In genomic region chr9:131238402-131239021, GRCh38 we compare ENCODE assay signal across 8 cellular contexts.
A peak's percentile ranks its signal among the peaks of the same experiment; 100 is the strongest.
DNase-seq lines count a peak whose midpoint lies in the region; TF ChIP-seq lines count a peak whose summit lies in the region.

No MANE protein-coding gene starts in this region.

- TF ChIP-seq CTCF in Loucy (conservative IDR thresholded peaks at IDR 0.05; ENCODE audit: low read length) = no peak
- no peak for TF ChIP-seq CTCF in nephron (IDR thresholded peaks at IDR 0.05; ENCODE audit: unreplicated experiment in 3 of 3)

- H3K79me2 ChIP-seq in Loucy (ENCODE audit: insufficient read depth, low read length) = no peaks in the 10 kb centered on the region

- H3K36me3 ChIP-seq in Loucy (ENCODE audit: insufficient read depth, low read length) (peaks cover 25% of the 10 kb centered on the region; the same call in 1 of the 2 replicates), duodenal mucosa (ENCODE audit: control insufficient read depth in 1 of 2, insufficient read depth in 2 of 2, low read length in 2 of 2) (peaks cover 6 to 24% of the 10 kb centered on the region in 2 donors)

- no peak for DNase-seq in activated naive CD4-positive, alpha-beta T cell treated with anti-CD3 and anti-CD28 coated beads, Interleukin-2, amount 50 U/mL, for 16 hours
- no peak for DNase-seq in NCI-H1092 (lab: John Stamatoyannopoulos, UW)
- DNase-seq in GM03348 (ENCODE audit: low spot score) = no peak
- DNase-seq in T1000 (lab: John Stamatoyannopoulos, UW) = no peak

- no peaks in the 10 kb centered on the region for H3K9me2 ChIP-seq in Loucy (replicated peaks; ENCODE audit: low read depth, low read length)

- H3K36me3 Mint-ChIP-seq in activated naive CD4-positive, alpha-beta T cell treated with anti-CD3 and anti-CD28 coated beads, Interleukin-2, amount 50 U/mL, for 24 hours = peaks cover 5% of the 10 kb centered on the region
- H3K36me3 Mint-ChIP-seq in nephron (ENCODE audit: low read depth) = peaks cover 9% of the 10 kb centered on the region

- no peak overlapping the region for H3K27ac ChIP-seq in duodenal mucosa (ENCODE audit: low read depth, low read length)

- H3K27me3 Mint-ChIP-seq in activated naive CD4-positive, alpha-beta T cell treated with anti-CD3 and anti-CD28 coated beads, Interleukin-2, amount 50 U/mL, for 24 hours = no peaks in the 10 kb centered on the region
- H3K27me3 Mint-ChIP-seq in nephron (ENCODE audit: low read depth) = no peaks in the 10 kb centered on the region

- H3K9ac ChIP-seq in Loucy (ENCODE audit: low read depth, low read length, poor library complexity, severe bottlenecking) = peak overlapping the region; percentile 75
- H3K9ac ChIP-seq in duodenal mucosa (ENCODE audit: low read depth in 1 of 2, low read length in 2 of 2) = peak overlapping the region; percentile 58 to 70

- H4K20me1 ChIP-seq in Loucy (ENCODE audit: insufficient read depth, low read length, poor library complexity, severe bottlenecking) = no peaks in the 10 kb centered on the region

- peaks cover 53% of the 10 kb centered on the region for H3K4me1 Mint-ChIP-seq in activated naive CD4-positive, alpha-beta T cell treated with anti-CD3 and anti-CD28 coated beads, Interleukin-2, amount 50 U/mL, for 24 hours
- peaks cover 52% of the 10 kb centered on the region for H3K4me1 Mint-ChIP-seq in nephron

- H3K4me1 ChIP-seq in Loucy (ENCODE audit: insufficient read depth, low read length, poor library complexity, severe bottlenecking) = peaks cover 27% of the 10 kb centered on the region
- H3K4me1 ChIP-seq in duodenal mucosa (ENCODE audit: control insufficient read depth in 1 of 2, insufficient read depth in 2 of 2, low read length in 2 of 2) = peaks cover 15% of the 10 kb centered on the region in 2 donors

- H3K4me3 Mint-ChIP-seq in activated naive CD4-positive, alpha-beta T cell treated with anti-CD3 and anti-CD28 coated beads, Interleukin-2, amount 50 U/mL, for 24 hours = peak overlapping the region; percentile 81
- H3K4me3 Mint-ChIP-seq in nephron = peak overlapping the region in 2 of 3 experiments; percentile 74 to 84

- H3K4me3 ChIP-seq in Loucy (ENCODE audit: low read length, poor library complexity, severe bottlenecking) = peak overlapping the region; percentile 56
- H3K4me3 ChIP-seq in duodenal mucosa (ENCODE audit: low read depth in 1 of 2, low read length in 2 of 2) = peak overlapping the region; percentile 58 to 65

- H3K4me2 ChIP-seq in Loucy (ENCODE audit: low read depth, low read length, poor library complexity, severe bottlenecking) = peak overlapping the region; percentile 72

- peak overlapping the region; percentile 94 for H3K27ac Mint-ChIP-seq in activated naive CD4-positive, alpha-beta T cell treated with anti-CD3 and anti-CD28 coated beads, Interleukin-2, amount 50 U/mL, for 24 hours
- H3K27ac Mint-ChIP-seq in nephron = peak overlapping the region; percentile 78 to 82 (median 82)

- peak overlapping the region; percentile 55; the same call in 1 of the 2 replicates for H2AFZ ChIP-seq in Loucy (ENCODE audit: low read length)

- H3F3A ChIP-seq in Loucy (ENCODE audit: low read depth) = peaks cover 5% of the 10 kb centered on the region; the same call in 1 of the 2 replicates

- no peaks in the 10 kb centered on the region for H3K9me3 Mint-ChIP-seq in activated naive CD4-positive, alpha-beta T cell treated with anti-CD3 and anti-CD28 coated beads, Interleukin-2, amount 50 U/mL, for 24 hours
- H3K9me3 Mint-ChIP-seq in nephron = peaks cover 6% of the 10 kb centered on the region

- no peaks in the 10 kb centered on the region for H3K9me3 ChIP-seq in Loucy (ENCODE audit: insufficient read depth, low read depth, low read length)
- H3K9me3 ChIP-seq in duodenal mucosa (ENCODE audit: control insufficient read depth in 1 of 2, low read length in 2 of 2) = peaks cover 0 to 3% of the 10 kb centered on the region in 2 donors

- H3K27me3 ChIP-seq in Loucy (ENCODE audit: insufficient read depth, low read length, poor library complexity, severe bottlenecking) = no peaks in the 10 kb centered on the region
- H3K27me3 ChIP-seq in duodenal mucosa (ENCODE audit: control insufficient read depth in 1 of 2, insufficient read depth in 2 of 2, low read length in 2 of 2) = no peaks in the 10 kb centered on the region
